2 cellular contexts compared by ENCODE assay signal in the genomic region with DNA sequence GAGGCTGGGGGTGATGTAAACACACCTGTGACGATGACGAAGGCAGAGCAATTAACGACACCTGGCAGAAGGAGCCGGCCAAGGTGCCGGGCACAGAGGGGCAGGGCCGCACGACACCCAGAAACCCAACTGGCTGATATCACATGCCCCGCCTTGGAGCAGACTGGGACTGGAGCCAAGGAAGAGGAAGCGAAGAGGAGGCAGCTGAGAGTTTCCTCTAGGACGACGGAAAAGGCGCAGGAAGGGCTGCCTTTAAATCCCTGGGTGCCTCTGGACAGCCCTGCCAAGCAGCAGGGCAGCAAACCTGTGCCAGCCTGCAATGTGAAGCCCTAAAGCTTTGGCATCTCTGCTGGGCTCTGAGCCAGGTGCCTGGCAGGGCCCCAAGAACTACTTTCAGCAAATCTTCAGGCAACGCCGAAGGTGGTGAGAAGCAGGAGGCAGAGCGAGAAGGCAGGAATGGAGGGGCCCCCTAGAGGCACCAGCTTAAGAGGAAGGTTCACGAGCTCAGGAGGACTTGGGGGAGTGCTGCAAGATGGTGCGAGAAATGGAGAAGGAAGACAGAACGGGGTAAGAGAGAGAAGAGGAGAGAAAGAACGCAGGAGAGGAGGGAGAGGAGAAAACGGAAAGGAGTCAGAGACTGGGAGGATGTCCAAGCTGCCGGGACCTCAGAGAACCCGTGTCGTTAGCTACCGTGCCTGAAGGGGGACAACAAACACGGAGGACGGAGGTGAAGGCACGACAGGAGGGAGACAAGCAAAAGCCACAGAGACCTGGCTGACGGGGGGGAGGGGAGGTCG.
A peak's percentile ranks its signal among the peaks of the same experiment; 100 is the strongest.
TF ChIP-seq lines count a peak whose summit lies in the region.

No MANE protein-coding gene starts in this region.

TF ChIP-seq in A549, 52 proteins besides CTCF, POLR2A, EP300 and RAD21:
- 0 out of 5 replicates have a peak, but pooled peaks of 1 of the 2 experiments have one; percentile 23 for TF ChIP-seq JUN (IDR thresholded peaks at IDR 0.05)
- TF ChIP-seq ZC3H11A (IDR thresholded peaks at IDR 0.05) = no peak
- no peak for TF ChIP-seq FOSL2 (IDR thresholded peaks at IDR 0.05)
- no peak for TF ChIP-seq FOSL2 (CRISPR knock-in tag; IDR thresholded peaks at IDR 0.05)
- TF ChIP-seq, protein P1, sequence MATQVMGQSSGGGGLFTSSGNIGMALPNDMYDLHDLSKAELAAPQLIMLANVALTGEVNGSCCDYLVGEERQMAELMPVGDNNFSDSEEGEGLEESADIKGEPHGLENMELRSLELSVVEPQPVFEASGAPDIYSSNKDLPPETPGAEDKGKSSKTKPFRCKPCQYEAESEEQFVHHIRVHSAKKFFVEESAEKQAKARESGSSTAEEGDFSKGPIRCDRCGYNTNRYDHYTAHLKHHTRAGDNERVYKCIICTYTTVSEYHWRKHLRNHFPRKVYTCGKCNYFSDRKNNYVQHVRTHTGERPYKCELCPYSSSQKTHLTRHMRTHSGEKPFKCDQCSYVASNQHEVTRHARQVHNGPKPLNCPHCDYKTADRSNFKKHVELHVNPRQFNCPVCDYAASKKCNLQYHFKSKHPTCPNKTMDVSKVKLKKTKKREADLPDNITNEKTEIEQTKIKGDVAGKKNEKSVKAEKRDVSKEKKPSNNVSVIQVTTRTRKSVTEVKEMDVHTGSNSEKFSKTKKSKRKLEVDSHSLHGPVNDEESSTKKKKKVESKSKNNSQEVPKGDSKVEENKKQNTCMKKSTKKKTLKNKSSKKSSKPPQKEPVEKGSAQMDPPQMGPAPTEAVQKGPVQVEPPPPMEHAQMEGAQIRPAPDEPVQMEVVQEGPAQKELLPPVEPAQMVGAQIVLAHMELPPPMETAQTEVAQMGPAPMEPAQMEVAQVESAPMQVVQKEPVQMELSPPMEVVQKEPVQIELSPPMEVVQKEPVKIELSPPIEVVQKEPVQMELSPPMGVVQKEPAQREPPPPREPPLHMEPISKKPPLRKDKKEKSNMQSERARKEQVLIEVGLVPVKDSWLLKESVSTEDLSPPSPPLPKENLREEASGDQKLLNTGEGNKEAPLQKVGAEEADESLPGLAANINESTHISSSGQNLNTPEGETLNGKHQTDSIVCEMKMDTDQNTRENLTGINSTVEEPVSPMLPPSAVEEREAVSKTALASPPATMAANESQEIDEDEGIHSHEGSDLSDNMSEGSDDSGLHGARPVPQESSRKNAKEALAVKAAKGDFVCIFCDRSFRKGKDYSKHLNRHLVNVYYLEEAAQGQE (IDR thresholded peaks at IDR 0.05) = no peak
- TF ChIP-seq KDM1A (IDR thresholded peaks at IDR 0.05; ENCODE audit: low read depth) = no peak
- TF ChIP-seq, protein P2, sequence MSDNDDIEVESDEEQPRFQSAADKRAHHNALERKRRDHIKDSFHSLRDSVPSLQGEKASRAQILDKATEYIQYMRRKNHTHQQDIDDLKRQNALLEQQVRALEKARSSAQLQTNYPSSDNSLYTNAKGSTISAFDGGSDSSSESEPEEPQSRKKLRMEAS (IDR thresholded peaks at IDR 0.05) = 0 out of 2 replicates have a peak, but pooled peaks have one; percentile 20
- TF ChIP-seq CEBPB (IDR thresholded peaks at IDR 0.05) = no peak
- no peak for TF ChIP-seq ZSCAN20 (CRISPR knock-in tag; IDR thresholded peaks at IDR 0.05)
- TF ChIP-seq, protein P3, sequence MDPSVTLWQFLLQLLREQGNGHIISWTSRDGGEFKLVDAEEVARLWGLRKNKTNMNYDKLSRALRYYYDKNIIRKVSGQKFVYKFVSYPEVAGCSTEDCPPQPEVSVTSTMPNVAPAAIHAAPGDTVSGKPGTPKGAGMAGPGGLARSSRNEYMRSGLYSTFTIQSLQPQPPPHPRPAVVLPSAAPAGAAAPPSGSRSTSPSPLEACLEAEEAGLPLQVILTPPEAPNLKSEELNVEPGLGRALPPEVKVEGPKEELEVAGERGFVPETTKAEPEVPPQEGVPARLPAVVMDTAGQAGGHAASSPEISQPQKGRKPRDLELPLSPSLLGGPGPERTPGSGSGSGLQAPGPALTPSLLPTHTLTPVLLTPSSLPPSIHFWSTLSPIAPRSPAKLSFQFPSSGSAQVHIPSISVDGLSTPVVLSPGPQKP (IDR thresholded peaks at IDR 0.05; ENCODE audit: low read depth, low read length) = no peak
- TF ChIP-seq, protein P4, sequence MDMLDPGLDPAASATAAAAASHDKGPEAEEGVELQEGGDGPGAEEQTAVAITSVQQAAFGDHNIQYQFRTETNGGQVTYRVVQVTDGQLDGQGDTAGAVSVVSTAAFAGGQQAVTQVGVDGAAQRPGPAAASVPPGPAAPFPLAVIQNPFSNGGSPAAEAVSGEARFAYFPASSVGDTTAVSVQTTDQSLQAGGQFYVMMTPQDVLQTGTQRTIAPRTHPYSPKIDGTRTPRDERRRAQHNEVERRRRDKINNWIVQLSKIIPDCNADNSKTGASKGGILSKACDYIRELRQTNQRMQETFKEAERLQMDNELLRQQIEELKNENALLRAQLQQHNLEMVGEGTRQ (IDR thresholded peaks at IDR 0.05) = no peak
- TF ChIP-seq, protein P5, sequence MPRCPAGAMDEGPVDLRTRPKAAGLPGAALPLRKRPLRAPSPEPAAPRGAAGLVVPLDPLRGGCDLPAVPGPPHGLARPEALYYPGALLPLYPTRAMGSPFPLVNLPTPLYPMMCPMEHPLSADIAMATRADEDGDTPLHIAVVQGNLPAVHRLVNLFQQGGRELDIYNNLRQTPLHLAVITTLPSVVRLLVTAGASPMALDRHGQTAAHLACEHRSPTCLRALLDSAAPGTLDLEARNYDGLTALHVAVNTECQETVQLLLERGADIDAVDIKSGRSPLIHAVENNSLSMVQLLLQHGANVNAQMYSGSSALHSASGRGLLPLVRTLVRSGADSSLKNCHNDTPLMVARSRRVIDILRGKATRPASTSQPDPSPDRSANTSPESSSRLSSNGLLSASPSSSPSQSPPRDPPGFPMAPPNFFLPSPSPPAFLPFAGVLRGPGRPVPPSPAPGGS (IDR thresholded peaks at IDR 0.05) = no peak
- no peak for TF ChIP-seq NFE2L2 (conservative IDR thresholded peaks at IDR 0.05; ENCODE audit: low read length)

TF ChIP-seq in IMR-90, 13 proteins besides CTCF, POLR2A, EP300 and RAD21:
- TF ChIP-seq RFX5 (IDR thresholded peaks at IDR 0.05; ENCODE audit: low read depth, low read length) (no peak), CEBPB (IDR thresholded peaks at IDR 0.05; ENCODE audit: low read depth, low read length) (no peak), MAFK (IDR thresholded peaks at IDR 0.05; ENCODE audit: low read depth, low read length) (no peak), FOS (IDR thresholded peaks at IDR 0.05; ENCODE audit: low read depth, low read length) (no peak), RCOR1 (IDR thresholded peaks at IDR 0.05; ENCODE audit: insufficient replicate concordance, low read length) (no peak), MXI1 (IDR thresholded peaks at IDR 0.05; ENCODE audit: borderline replicate concordance, low read depth, low read length) (no peak), BHLHE40 (IDR thresholded peaks at IDR 0.05; ENCODE audit: low read depth, low read length) (no peak), NFE2L2 (IDR thresholded peaks at IDR 0.05; ENCODE audit: low read depth, low read length) (no peak)
- TF ChIP-seq, protein P3 (IDR thresholded peaks at IDR 0.05; ENCODE audit: borderline replicate concordance, low read depth, low read length) = no peak
